Comparison of ENCODE assay signal across 35 cellular contexts in genomic region chr9:122192261-122192875, GRCh38. TPM values are rescaled to one million over a fixed set of nuclear protein-coding genes. Genes with fewer than 3 reads are reported as not detected.
A peak's percentile ranks its signal among the peaks of the same experiment; 100 is the strongest.
DNase-seq lines count a peak whose midpoint lies in the region; ATAC-seq, FAIRE-seq and TF ChIP-seq lines count a peak whose summit lies in the region.
"Had no signal": no experiment of that assay in that cellular context is flagged by ENCODE, and none has a peak within 500 bp of the region (broad histone marks: within the 10 kb centered on the region; RNA-seq: fewer than 3 reads in every experiment).

No MANE protein-coding gene starts in this region.

- no TSS peak for BruUV-seq in HCT116 (replicated peaks; lab: Mats Ljungman, UMichigan)

- H4K20me1 ChIP-seq in HCT116 (ENCODE audit: insufficient read depth) (no peaks in the 10 kb centered on the region), H1 (replicated peaks in 1 of 2; ENCODE audit: control insufficient read depth in 1 of 2, insufficient read depth in 2 of 2, low read length in 2 of 2) (no peaks in the 10 kb centered on the region)

- H3K36me3 ChIP-seq in HCT116 (ENCODE audit: control insufficient read depth in 1 of 2, insufficient read depth in 2 of 2, low read length in 2 of 2) (no peaks in the 10 kb centered on the region), H1 (ENCODE audit: control insufficient read depth in 2 of 4, insufficient read depth in 4 of 4, low read length in 3 of 4) (no peaks in the 10 kb centered on the region), neuronal stem cell (replicated peaks in 1 of 2; ENCODE audit: control insufficient read depth in 2 of 2, insufficient read depth in 2 of 2, low read length in 2 of 2) (no peaks in the 10 kb centered on the region)
- H3K36me3 ChIP-seq: adrenal gland, brain microvascular endothelial cell, esophagus squamous epithelium, gastrocnemius medialis, transverse colon had no signal

- H3K18ac ChIP-seq in H1 (ENCODE audit: extremely low read depth, low read length) (no peak overlapping the region), neuronal stem cell (ENCODE audit: low read length) (peak overlapping the region; percentile 5)

- TF ChIP-seq RAD21 in HCT116 (IDR thresholded peaks at IDR 0.05; ENCODE audit: low read depth) (no peak), H1 (IDR thresholded peaks at IDR 0.05 in 1 of 2, conservative IDR thresholded peaks at IDR 0.05 in 1 of 2; ENCODE audit: low read depth in 2 of 2, low read length in 2 of 2) (no peak; a peak in 1 of 4 replicates)

- RAD21 ChIA-PET in HCT116 (lab: Charles Lee; ENCODE audit: low non-redundant PET in 1 of 2, low total read pairs in 2 of 2, uncharacterized antibody in 2 of 2, unreplicated experiment in 2 of 2), result no interaction called here

- POLR2A ChIA-PET in HCT116 (lab: Charles Lee) (no interaction called here), H1 (lab: Charles Lee; ENCODE audit: partially characterized antibody) (interaction anchor here (0.8 to 1.7 kb wide), 2 partner anchors 11 to 95 kb away, joined by 3 read pairs; no protein-coding TSS in a partner anchor)

- TF ChIP-seq POLR2A in HCT116 (IDR thresholded peaks at IDR 0.05; ENCODE audit: borderline replicate concordance, extremely low read depth, insufficient read depth, insufficient read length) (no peak), NB4 (IDR thresholded peaks at IDR 0.05; ENCODE audit: extremely low read depth, insufficient read length) (no peak), H1 (IDR thresholded peaks at IDR 0.05; ENCODE audit: control extremely low read depth in 1 of 2, low read depth in 2 of 2, low read length in 2 of 2) (no peak)

- no peak for TF ChIP-seq CTCF in HCT116 (IDR thresholded peaks at IDR 0.05 in 2 of 3, conservative IDR thresholded peaks at IDR 0.05 in 1 of 3; ENCODE audit: borderline replicate concordance in 1 of 3, insufficient read depth in 1 of 3, low read depth in 2 of 3, low read length in 2 of 3)
- no peak for TF ChIP-seq CTCF in NB4 (IDR thresholded peaks at IDR 0.05; ENCODE audit: low read depth, low read length)
- TF ChIP-seq CTCF in H1 (IDR thresholded peaks at IDR 0.05; ENCODE audit: control extremely low read depth in 1 of 3, insufficient read depth in 1 of 3, low read depth in 1 of 3, low read length in 3 of 3), result peak in 1 of 3 experiments; percentile 13; a peak in 1 of 4 replicates
- no peak for TF ChIP-seq CTCF in GM20000 (IDR thresholded peaks at IDR 0.05; ENCODE audit: extremely low read depth, missing control alignments)

- H2BK120ac ChIP-seq in H1 (replicated peaks; ENCODE audit: low read depth, low read length) (no peak overlapping the region), neuronal stem cell (ENCODE audit: low read depth, low read length) (no peak overlapping the region)

- TF ChIP-seq EP300 in H1 (IDR thresholded peaks at IDR 0.05; ENCODE audit: borderline replicate concordance in 1 of 2, low read depth in 2 of 2, low read length in 2 of 2), result no peak

- no peaks in the 10 kb centered on the region for H3K79me1 ChIP-seq in H1 (ENCODE audit: low read depth, low read length)
- H3K79me1 ChIP-seq in neuronal stem cell (ENCODE audit: low read depth, low read length), result no peaks in the 10 kb centered on the region

- no peaks in the 10 kb centered on the region for H3K27me3 ChIP-seq in HCT116 (ENCODE audit: insufficient read depth, low read length)
- no peaks in the 10 kb centered on the region; a peak in 1 of 7 replicates for H3K27me3 ChIP-seq in H1 (replicated peaks in 1 of 4; ENCODE audit: control insufficient read depth in 3 of 4, extremely low read depth in 1 of 4, insufficient read depth in 3 of 4, low read length in 3 of 4)
- H3K27me3 ChIP-seq in neuronal stem cell (ENCODE audit: control insufficient read depth in 3 of 3, insufficient read depth in 3 of 3, low read depth in 1 of 3, low read length in 3 of 3), result peaks cover 0 to 65% (median 0%) of the 10 kb centered on the region in 3 experiments
- H3K27me3 ChIP-seq: hepatocyte, sigmoid colon, transverse colon had no signal

- 83% methylated on average over 5 of the region's 5 CpGs; no CpG with 5 or more reads in 1 of the 2 experiments for WGBS in H1 (ENCODE audit: extremely low coverage in 1 of 2, insufficient coverage in 1 of 2, insufficient read length in 1 of 2, insufficient replicate concordance in 2 of 2, low coverage in 1 of 2, low lambda C conversion rate in 2 of 2, missing lambda C conversion rate in 1 of 2), 2 experiments
- no CpG with 5 or more reads among the region's 5 CpGs for WGBS in neuronal stem cell (ENCODE audit: extremely low coverage in 2 of 2, insufficient read length in 2 of 2, insufficient replicate concordance in 1 of 2), 2 donors

- DNase-seq in HCT116 (ENCODE audit: low read depth, low spot score) (no peak), NB4 (ENCODE audit: low read depth) (peak; percentile 20), H1 (ENCODE audit: low read depth in 1 of 2, low spot score in 2 of 2) (no peak), neuronal stem cell (ENCODE audit: low spot score) (no peak), GM20000 (ENCODE audit: low spot score) (no peak), CD1c-positive myeloid dendritic cell (ENCODE audit: extremely low spot score) (no peak)
- DNase-seq: activated CD4-positive, alpha-beta T cell treated with anti-CD3 and anti-CD28 coated beads for 4 hours; activated CD8-positive, alpha-beta memory T cell treated with anti-CD3 and anti-CD28 coated beads for 24 hours; activated gamma-delta T cell treated with Interleukin-2 at 50 U/mL for 16 hours; activated T-cell treated with anti-CD3 and anti-CD28 coated beads, Interleukin-2, amount 50 U/mL, for 1 hour; adrenal gland; C1 segment of cervical spinal cord; effector memory CD4-positive, alpha-beta T cell; esophagus squamous epithelium; gastrocnemius medialis; GOT3; midbrain; NCI-H1436 treated with DMSO at 0.1 percent for 48 hours; NCI-H510A treated with DMSO at 0.1 percent for 48 hours; sigmoid colon; stimulated activated CD8-positive, alpha-beta memory T cell treated with anti-CD3 and anti-CD28 coated beads, Interleukin-4, amount 100 ng/mL, for 48 hours; T-helper 17 cell; transverse colon had no signal

- no peak overlapping the region for H3K9ac ChIP-seq in HCT116 (ENCODE audit: low read length)
- H3K9ac ChIP-seq in H1 (replicated peaks in 1 of 4; ENCODE audit: extremely low read depth in 1 of 4, low read depth in 3 of 4, low read length in 3 of 4), result no peak overlapping the region
- H3K9ac ChIP-seq in neuronal stem cell (ENCODE audit: low read depth, low read length, poor library complexity), result no peak overlapping the region

- intact Hi-C loops in HCT116 (cut with micrococcal nuclease), result no loop called here

- H4K91ac ChIP-seq in H1 (replicated peaks; ENCODE audit: insufficient read length, low read length) (no peak overlapping the region), neuronal stem cell (ENCODE audit: low read depth, low read length, poor library complexity) (no peak overlapping the region)

- H2BK15ac ChIP-seq in H1 (ENCODE audit: low read length) (peak overlapping the region; percentile 66; the same call in 1 of the 2 replicates), neuronal stem cell (ENCODE audit: low read length) (no peak overlapping the region)

- H3K4me1 ChIP-seq in HCT116 (ENCODE audit: control insufficient read depth in 1 of 2, insufficient read depth in 2 of 2, low read length in 2 of 2), result no peaks in the 10 kb centered on the region
- peaks cover 0 to 3% (median 1%) of the 10 kb centered on the region in 4 experiments; a peak in 2 of 7 replicates for H3K4me1 ChIP-seq in H1 (replicated peaks in 1 of 4; ENCODE audit: control insufficient read depth in 3 of 4, insufficient read depth in 4 of 4, low read length in 3 of 4)
- peaks cover 0 to 2% of the 10 kb centered on the region in 2 donors for H3K4me1 ChIP-seq in neuronal stem cell (ENCODE audit: control insufficient read depth in 2 of 2, insufficient read depth in 1 of 2, low read depth in 1 of 2, low read length in 2 of 2)
- H3K4me1 ChIP-seq: adrenal gland, gastrocnemius medialis, sigmoid colon had no signal

- H3K9me3 ChIP-seq in HCT116 (ENCODE audit: control insufficient read depth in 1 of 2, insufficient read depth in 1 of 2, low read depth in 1 of 2, low read length in 2 of 2) (no peaks in the 10 kb centered on the region), H1 (ENCODE audit: insufficient read depth in 2 of 2, low read depth in 1 of 2, low read length in 1 of 2) (no peaks in the 10 kb centered on the region), neuronal stem cell (replicated peaks in 1 of 2; ENCODE audit: control insufficient read depth in 2 of 2, insufficient read depth in 1 of 2, low read depth in 1 of 2, low read length in 2 of 2) (no peaks in the 10 kb centered on the region)
- H3K9me3 ChIP-seq: adrenal gland, esophagus squamous epithelium, gastrocnemius medialis, sigmoid colon, transverse colon had no signal

- H2AFZ ChIP-seq in HCT116 (ENCODE audit: low read depth, low read length, poor library complexity, severe bottlenecking) (no peak overlapping the region), H1 (ENCODE audit: low read length) (peak overlapping the region; percentile 63; the same call in 1 of the 2 replicates), neuronal stem cell (ENCODE audit: low read length) (no peak overlapping the region)
- H2AFZ ChIP-seq: hepatocyte had no signal

- no peak overlapping the region for H3K56ac ChIP-seq in H1 (replicated peaks; ENCODE audit: insufficient read length, low read depth, low read length)

- peak overlapping the region; percentile 75; the same call in 1 of the 2 replicates for H2BK12ac ChIP-seq in H1 (ENCODE audit: low read depth, low read length)
- no peak overlapping the region for H2BK12ac ChIP-seq in neuronal stem cell (ENCODE audit: low read length)

- H3K4me3 ChIP-seq in HCT116 (replicated peaks in 1 of 2; ENCODE audit: low read depth in 1 of 2, low read length in 2 of 2) (no peak overlapping the region), NB4 (ENCODE audit: low read depth, low read length) (no peak overlapping the region), H1 (ENCODE audit: extremely low read depth in 1 of 4, insufficient read depth in 2 of 4, low read depth in 3 of 4, low read length in 4 of 4) (no peak overlapping the region), neuronal stem cell (ENCODE audit: low read length in 2 of 2) (no peak overlapping the region)
- H3K4me3 ChIP-seq: adrenal gland, esophagus squamous epithelium, gastrocnemius medialis, hepatocyte, sigmoid colon, SK-N-MC, transverse colon had no signal

- H2BK20ac ChIP-seq in H1 (ENCODE audit: low read length), result no peak overlapping the region

- ATAC-seq in HCT116 (peak; percentile 36), HG03108 (IDR thresholded peaks at IDR 0.05; ENCODE audit: unreplicated experiment) (no peak), GM21529 (IDR thresholded peaks at IDR 0.05; ENCODE audit: unreplicated experiment) (no peak)
- ATAC-seq: gastrocnemius medialis, left lobe of liver, T-helper 17 cell had no signal

- no peak overlapping the region for H4K5ac ChIP-seq in H1 (ENCODE audit: insufficient read length, low read depth, low read length)

- H2AK5ac ChIP-seq in H1 (ENCODE audit: low read depth, low read length) (no peak overlapping the region), neuronal stem cell (ENCODE audit: low read depth, low read length) (peak overlapping the region; percentile 17)

- no peak overlapping the region for H3K14ac ChIP-seq in H1 (ENCODE audit: insufficient read length)
- no peak overlapping the region for H3K14ac ChIP-seq in neuronal stem cell (ENCODE audit: low read length)

- H3K4me2 ChIP-seq in HCT116 (ENCODE audit: low read length), result no peak overlapping the region
- no peak overlapping the region for H3K4me2 ChIP-seq in H1 (ENCODE audit: insufficient read depth in 1 of 2, low read depth in 2 of 2, low read length in 2 of 2)
- H3K4me2 ChIP-seq in neuronal stem cell (ENCODE audit: insufficient read depth, low read length, poor library complexity, severe bottlenecking), result no peak overlapping the region
- H3K4me2 ChIP-seq: hepatocyte had no signal

- FAIRE-seq in H1 (lab: Jason Lieb, UNC), result no peak
- FAIRE-seq: colon, D721Med had no signal

- H3K23ac ChIP-seq in H1 (ENCODE audit: insufficient read length), result no peak overlapping the region
- H3K23ac ChIP-seq in neuronal stem cell (ENCODE audit: low read depth, low read length, poor library complexity), result no peak overlapping the region

- H3K79me2 ChIP-seq in HCT116 (ENCODE audit: insufficient read depth, low read length) (no peaks in the 10 kb centered on the region), H1 (ENCODE audit: control insufficient read depth in 1 of 2, insufficient read depth in 2 of 2, low read length in 2 of 2) (no peaks in the 10 kb centered on the region)
- H3K79me2 ChIP-seq: hepatocyte had no signal

- peak overlapping the region; percentile 31; the same call in 1 of the 2 replicates for H2BK5ac ChIP-seq in H1 (ENCODE audit: low read depth, low read length)
- no peak overlapping the region for H2BK5ac ChIP-seq in neuronal stem cell (ENCODE audit: low read length)

- H3K9me2 ChIP-seq in HCT116 (ENCODE audit: insufficient read depth), result no peaks in the 10 kb centered on the region

- H4K8ac ChIP-seq in H1 (ENCODE audit: extremely low read depth, insufficient read depth, low read length), result no peak overlapping the region
- H4K8ac ChIP-seq in neuronal stem cell (ENCODE audit: low read depth, low read length), result no peak overlapping the region

- H3K4ac ChIP-seq in H1 (replicated peaks; ENCODE audit: insufficient read length, low read depth, low read length) (no peak overlapping the region), neuronal stem cell (ENCODE audit: low read length) (no peak overlapping the region)

- CTCF ChIA-PET in HCT116 (lab: Charles Lee), result no interaction called here
- CTCF ChIA-PET in H1 (lab: Charles Lee; ENCODE audit: partially characterized antibody), result interaction anchor here (0.8 to 2.4 kb wide), 15 partner anchors 10 to 153 kb away, joined by 3 to 13 read pairs (median 3); partner anchors contain the start of gene NDUFA8

- H3K23me2 ChIP-seq in H1 (ENCODE audit: low read depth, low read length), result no peaks in the 10 kb centered on the region

- H3K27ac ChIP-seq in HCT116 (ENCODE audit: low read depth, low read length), result no peak overlapping the region
- H3K27ac ChIP-seq in H1 (ENCODE audit: low read depth, low read length), result no peak overlapping the region
- no peak overlapping the region for H3K27ac ChIP-seq in neuronal stem cell (replicated peaks; ENCODE audit: low read length)
- H3K27ac ChIP-seq: adrenal gland, brain microvascular endothelial cell, esophagus squamous epithelium, gastrocnemius medialis, hepatocyte, sigmoid colon, SK-N-MC, transverse colon had no signal

RNA-seq across cellular contexts. Expression of gene MORN5, which starts 32.7 kb away (rescaled TPM):
- not detected for total RNA-seq in HCT116 (2021; ENCODE audit: unreplicated experiment)
- polyA plus RNA-seq in HCT116 (2012), result 0.88 TPM in 1 of 2 replicates, not detected in the other
- not detected in 2 replicates for total RNA-seq in H1 (2021; fragmentation: NEBNext Ultra II Directional; extraction: Animal tissue kit (Norgen Biotek cat#: 25700))
- polyA plus RNA-seq in H1 (2011; rRNA removed), result not detected in 2 replicates
- not detected for polyA plus RNA-seq in H1 (2011; cell fraction: cytosol; rRNA removed)
- polyA plus RNA-seq in H1 (2011; cell fraction: nucleus; rRNA removed), result not detected
- polyA plus RNA-seq in H1 (2012, experiment 1 of 2), result not detected in 4 replicates
- polyA plus RNA-seq in H1 (2012, experiment 2 of 2), result not detected
- polyA plus RNA-seq in H1 (2013, experiment 1 of 2), result not detected
- polyA plus RNA-seq in H1 (2013, experiment 2 of 2), result not detected
- polyA minus RNA-seq in H1 (2011; rRNA and poly(A)+ RNA removed), result not detected in 2 replicates
- polyA minus RNA-seq in H1 (2011; cell fraction: cytosol; rRNA and poly(A)+ RNA removed), result not detected
- not detected for polyA minus RNA-seq in H1 (2011; cell fraction: nucleus; rRNA and poly(A)+ RNA removed)
- polyA plus RNA-seq in neuronal stem cell (2013, experiment 1 of 2), result 0.61 TPM
- 1.4 TPM for polyA plus RNA-seq in neuronal stem cell (2013, experiment 2 of 2)
- total RNA-seq: esophagus squamous epithelium; gastrocnemius medialis; hepatocyte; left lobe of liver; M059J; natural killer cell treated with Interleukin-12 subunit alpha and Interleukin-12 subunit beta and Interleukin-15 and Interleukin-18, amount 100 ng/mL, for 72 hours; RPMI7951; T-helper 17 cell had no signal
- polyA plus RNA-seq: AG04450 had no signal

RNA-seq across cellular contexts. Expression of gene NDUFA8, which starts 32.8 kb away (rescaled TPM):
- 84.5 TPM for total RNA-seq in HCT116 (2021; ENCODE audit: unreplicated experiment)
- 94.5 and 120 TPM in 2 replicates for polyA plus RNA-seq in HCT116 (2012)
- total RNA-seq in H1 (2021; fragmentation: NEBNext Ultra II Directional; extraction: Animal tissue kit (Norgen Biotek cat#: 25700)), result 59.8 and 61.0 TPM in 2 replicates
- 56.6 and 73.8 TPM in 2 replicates for polyA plus RNA-seq in H1 (2011; rRNA removed)
- 79.1 TPM for polyA plus RNA-seq in H1 (2011; cell fraction: cytosol; rRNA removed)
- 28.4 TPM for polyA plus RNA-seq in H1 (2011; cell fraction: nucleus; rRNA removed)
- 77.6 to 100 TPM (median 85.9 TPM) in 4 replicates for polyA plus RNA-seq in H1 (2012, experiment 1 of 2)
- 79.9 TPM for polyA plus RNA-seq in H1 (2012, experiment 2 of 2)
- polyA plus RNA-seq in H1 (2013, experiment 1 of 2), result 79.1 TPM
- polyA plus RNA-seq in H1 (2013, experiment 2 of 2), result 79.1 TPM
- 31.9 and 35.9 TPM in 2 replicates for polyA minus RNA-seq in H1 (2011; rRNA and poly(A)+ RNA removed)
- 19.2 TPM for polyA minus RNA-seq in H1 (2011; cell fraction: cytosol; rRNA and poly(A)+ RNA removed)
- 11.1 TPM for polyA minus RNA-seq in H1 (2011; cell fraction: nucleus; rRNA and poly(A)+ RNA removed)
- 74.6 TPM for polyA plus RNA-seq in neuronal stem cell (2013, experiment 1 of 2)
- 76.8 TPM for polyA plus RNA-seq in neuronal stem cell (2013, experiment 2 of 2)

RNA-seq across cellular contexts. Expression of gene LHX6, which starts 36.4 kb away (rescaled TPM):
- 4.1 TPM for total RNA-seq in HCT116 (2021; ENCODE audit: unreplicated experiment)
- polyA plus RNA-seq in HCT116 (2012), result 2.1 and 3.5 TPM in 2 replicates
- total RNA-seq in H1 (2021; fragmentation: NEBNext Ultra II Directional; extraction: Animal tissue kit (Norgen Biotek cat#: 25700)), result 1.2 and 1.9 TPM in 2 replicates
- 0.92 and 1.0 TPM in 2 replicates for polyA plus RNA-seq in H1 (2011; rRNA removed)
- polyA plus RNA-seq in H1 (2011; cell fraction: cytosol; rRNA removed), result 0.96 TPM
- 1.3 TPM for polyA plus RNA-seq in H1 (2011; cell fraction: nucleus; rRNA removed)
- 0.47 to 1.5 TPM (median 0.91 TPM) in 4 replicates for polyA plus RNA-seq in H1 (2012, experiment 1 of 2)
- 0.52 TPM for polyA plus RNA-seq in H1 (2012, experiment 2 of 2)
- 1.3 TPM for polyA plus RNA-seq in H1 (2013, experiment 1 of 2)
- polyA plus RNA-seq in H1 (2013, experiment 2 of 2), result 1.4 TPM
- 0.63 and 0.88 TPM in 2 replicates for polyA minus RNA-seq in H1 (2011; rRNA and poly(A)+ RNA removed)
- 0.44 TPM for polyA minus RNA-seq in H1 (2011; cell fraction: cytosol; rRNA and poly(A)+ RNA removed)
- polyA minus RNA-seq in H1 (2011; cell fraction: nucleus; rRNA and poly(A)+ RNA removed), result 1.4 TPM
- 0.04 TPM for polyA plus RNA-seq in neuronal stem cell (2013, experiment 1 of 2)
- polyA plus RNA-seq in neuronal stem cell (2013, experiment 2 of 2), result 0.12 TPM
- total RNA-seq: natural killer cell treated with Interleukin-12 subunit alpha and Interleukin-12 subunit beta and Interleukin-15 and Interleukin-18, amount 100 ng/mL, for 72 hours; T-helper 17 cell had no signal
- polyA plus RNA-seq: AG04450 had no signal
